Comparison of ENCODE assay signal across 29 cellular contexts in the genomic region with DNA sequence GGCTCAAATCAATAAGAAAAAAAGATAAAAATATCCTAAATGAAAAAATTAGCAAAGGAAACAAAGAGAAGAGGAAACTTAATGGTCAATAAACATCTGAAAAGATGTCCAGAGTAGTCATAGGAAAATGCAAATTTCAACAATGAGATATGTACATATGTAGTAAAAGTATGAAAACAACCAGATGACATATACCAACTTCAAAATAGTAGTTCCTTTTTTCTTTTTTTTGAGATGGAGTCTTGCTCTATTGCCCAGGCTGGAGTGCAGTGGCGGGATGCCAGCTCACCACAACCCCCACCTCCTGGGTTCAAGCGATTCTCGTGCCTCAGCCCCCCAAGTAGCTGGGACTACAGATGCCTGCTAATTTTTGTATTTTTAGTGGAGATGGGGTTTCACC.
"Had no signal": no experiment of that assay in that cellular context is flagged by ENCODE, and none has a peak within 500 bp of the region (broad histone marks: within the 10 kb centered on the region; RNA-seq: fewer than 3 reads in every experiment).

No MANE protein-coding gene starts in this region.

- H3K27ac ChIP-seq: brain microvascular endothelial cell, cardiac muscle cell, SK-N-MC had no signal

- H3K27ac Mint-ChIP-seq: activated CD4-positive, alpha-beta memory T cell treated with anti-CD3 and anti-CD28 coated beads for 36 hours; activated CD4-positive, alpha-beta T cell treated with anti-CD3 and anti-CD28 coated beads, Interleukin-2, amount 10 ng/mL, durations not matched to agents 7 days and 5 days; activated naive CD4-positive, alpha-beta T cell treated with anti-CD3 and anti-CD28 coated beads for 36 hours; activated naive CD8-positive, alpha-beta T cell; T-cell had no signal

- H3K27me3 Mint-ChIP-seq: activated CD4-positive, alpha-beta memory T cell treated with anti-CD3 and anti-CD28 coated beads for 36 hours; activated naive CD8-positive, alpha-beta T cell; T-cell had no signal

- H3K9me3 Mint-ChIP-seq: activated CD4-positive, alpha-beta memory T cell treated with anti-CD3 and anti-CD28 coated beads for 36 hours; activated CD4-positive, alpha-beta T cell treated with anti-CD3 and anti-CD28 coated beads, Interleukin-2, amount 10 ng/mL, durations not matched to agents 7 days and 5 days; activated naive CD4-positive, alpha-beta T cell treated with anti-CD3 and anti-CD28 coated beads for 36 hours; activated T-cell treated with anti-CD3 and anti-CD28 coated beads, Interleukin-2, amount 50 U/mL, for 4 hours; T-cell had no signal

- H3K4me3 Mint-ChIP-seq: activated CD4-positive, alpha-beta memory T cell treated with anti-CD3 and anti-CD28 coated beads for 36 hours; activated CD4-positive, alpha-beta T cell treated with anti-CD3 and anti-CD28 coated beads, Interleukin-2, amount 10 ng/mL, durations not matched to agents 7 days and 5 days; activated naive CD4-positive, alpha-beta T cell treated with anti-CD3 and anti-CD28 coated beads for 36 hours; activated naive CD8-positive, alpha-beta T cell; activated T-cell treated with anti-CD3 and anti-CD28 coated beads, Interleukin-2, amount 50 U/mL, for 4 hours; T-cell had no signal

- DNase-seq: activated CD4-positive, alpha-beta memory T cell treated with anti-CD3 and anti-CD28 coated beads for 36 hours; activated CD4-positive, alpha-beta T cell treated with anti-CD3 and anti-CD28 coated beads, Interleukin-2, amount 10 ng/mL, durations not matched to agents 7 days and 5 days; activated CD4-positive, CD25-positive, alpha-beta regulatory T cell; activated CD8-positive, alpha-beta memory T cell treated with anti-CD3 and anti-CD28 coated beads for 24 hours; activated gamma-delta T cell; activated naive CD4-positive, alpha-beta T cell treated with anti-CD3 and anti-CD28 coated beads for 36 hours; activated T-cell treated with anti-CD3 and anti-CD28 coated beads, Interleukin-2, amount 50 U/mL, for 4 hours; amygdala; brain microvascular endothelial cell; Kasumi-1; NCI-H1092 treated with DMSO at 0.1 percent for 48 hours; NCI-H1417 treated with DMSO at 0.1 percent for 48 hours; NCI-H1694; NCI-H2029; NCI-H2107; NCI-H2171 treated with DMSO at 0.1 percent for 48 hours; NCI-H226; NCI-H526; NCI-H774; OCI-M1; RPMI8226; T-cell; T-helper 2 cell; T1000 had no signal

- H3K36me3 ChIP-seq: brain microvascular endothelial cell, cardiac muscle cell had no signal

- H3K27me3 ChIP-seq: brain microvascular endothelial cell, cardiac muscle cell had no signal

- H3K4me3 ChIP-seq: cardiac muscle cell, SK-N-MC had no signal

- H3K36me3 Mint-ChIP-seq: activated CD4-positive, alpha-beta memory T cell treated with anti-CD3 and anti-CD28 coated beads for 36 hours; activated naive CD8-positive, alpha-beta T cell; T-cell had no signal

- ATAC-seq: activated T-cell treated with anti-CD3 and anti-CD28 coated beads, Interleukin-2, amount 50 U/mL, for 4 hours; Panc1; Right ventricle myocardium inferior; T-cell had no signal

- H3K4me1 Mint-ChIP-seq: activated CD4-positive, alpha-beta T cell treated with anti-CD3 and anti-CD28 coated beads, Interleukin-2, amount 10 ng/mL, durations not matched to agents 7 days and 5 days; T-cell had no signal
